In the genomic region with DNA sequence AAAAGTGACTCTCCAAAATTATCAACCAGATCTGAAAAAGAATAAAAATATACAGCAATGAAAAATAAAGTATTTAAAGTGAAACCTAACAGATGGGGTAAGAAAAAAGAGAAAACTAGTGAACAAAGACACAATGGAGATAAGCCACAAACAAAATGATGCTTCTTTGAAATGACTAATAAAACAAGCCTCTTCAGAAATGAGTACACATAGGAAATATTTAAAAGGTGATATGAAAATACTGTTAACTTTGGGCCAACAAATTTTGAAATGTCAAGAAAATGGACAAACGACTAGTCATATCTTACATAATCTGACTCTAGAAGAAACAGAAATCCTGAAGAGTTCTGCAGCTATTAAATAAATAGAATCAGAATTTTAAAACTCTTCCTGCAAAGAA, we compare ENCODE assay signal across 23 cellular contexts.
"Had no signal": no experiment of that assay in that cellular context is flagged by ENCODE, and none has a peak within 500 bp of the region (broad histone marks: within the 10 kb centered on the region; RNA-seq: fewer than 3 reads in every experiment).

No MANE protein-coding gene starts in this region.

- H3K36me3 Mint-ChIP-seq: immature natural killer cell; naive B cell; natural killer cell; neural progenitor cell; stimulated activated naive B cell treated with anti-CD40 and anti-IgM and Interleukin-4, amounts not matched to agents 10 μg/mL and 1 μg/mL and 100 μg/mL, for 72 hours had no signal

- H3K79me2 ChIP-seq: parathyroid adenoma had no signal

- H3K9me3 ChIP-seq: left lung, lower lobe of right lung, neutrophil, psoas muscle, sigmoid colon, suprapubic skin, thoracic aorta, tibial artery, upper lobe of right lung had no signal

- H3K27me3 ChIP-seq: left lung, neural progenitor cell, neutrophil, sigmoid colon, tibial artery, upper lobe of right lung had no signal

- H2AFZ ChIP-seq: neural progenitor cell had no signal

- H3K4me3 Mint-ChIP-seq: immature natural killer cell; naive B cell; natural killer cell; nephron progenitor cell; neural progenitor cell; stimulated activated naive B cell treated with anti-CD40 and anti-IgM and Interleukin-4, amounts not matched to agents 10 μg/mL and 1 μg/mL and 100 μg/mL, for 72 hours had no signal

- H3K27ac ChIP-seq: left lung, lower lobe of right lung, neural progenitor cell, neutrophil, parathyroid adenoma, psoas muscle, sigmoid colon, suprapubic skin, thoracic aorta, tibial artery, upper lobe of right lung had no signal

- ATAC-seq: natural killer cell; psoas muscle; stimulated activated naive CD8-positive, alpha-beta T cell treated with anti-CD3 and anti-CD28 coated beads, Interleukin-15, Interleukin-2, amounts not matched to agents 100 U/mL and 50 U/mL, for 24 hours had no signal

- H3K4me1 Mint-ChIP-seq: immature natural killer cell, natural killer cell had no signal

- H3K27ac Mint-ChIP-seq: immature natural killer cell; naive B cell; natural killer cell; nephron progenitor cell; neural progenitor cell; stimulated activated naive B cell treated with anti-CD40 and anti-IgM and Interleukin-4, amounts not matched to agents 10 μg/mL and 1 μg/mL and 100 μg/mL, for 72 hours had no signal

- DNase-seq: immature natural killer cell; kidney; left colon; lower lobe of right lung; mammary epithelial cell; natural killer cell; occipital lobe; psoas muscle; sigmoid colon; stimulated activated CD4-positive, alpha-beta T cell treated with anti-CD3 and anti-CD28 coated beads, Interleukin-4, amount 100 ng/mL, for 1 hour; tibial artery; upper lobe of right lung had no signal

- H3K9me3 Mint-ChIP-seq: immature natural killer cell, naive B cell, natural killer cell, nephron progenitor cell, neural progenitor cell had no signal

- H3K4me1 ChIP-seq: lower lobe of right lung, parathyroid adenoma, psoas muscle, suprapubic skin, tibial artery, upper lobe of right lung had no signal

- H3K36me3 ChIP-seq: left lung, lower lobe of right lung, neural progenitor cell, neutrophil, sigmoid colon, suprapubic skin, thoracic aorta, tibial artery, upper lobe of right lung had no signal

- H3K4me3 ChIP-seq: left lung, lower lobe of right lung, neural progenitor cell, psoas muscle, sigmoid colon, smooth muscle cell, suprapubic skin, thoracic aorta, tibial artery, upper lobe of right lung had no signal
